Comparison of ENCODE assay signal across 12 cellular contexts in the genomic region with DNA sequence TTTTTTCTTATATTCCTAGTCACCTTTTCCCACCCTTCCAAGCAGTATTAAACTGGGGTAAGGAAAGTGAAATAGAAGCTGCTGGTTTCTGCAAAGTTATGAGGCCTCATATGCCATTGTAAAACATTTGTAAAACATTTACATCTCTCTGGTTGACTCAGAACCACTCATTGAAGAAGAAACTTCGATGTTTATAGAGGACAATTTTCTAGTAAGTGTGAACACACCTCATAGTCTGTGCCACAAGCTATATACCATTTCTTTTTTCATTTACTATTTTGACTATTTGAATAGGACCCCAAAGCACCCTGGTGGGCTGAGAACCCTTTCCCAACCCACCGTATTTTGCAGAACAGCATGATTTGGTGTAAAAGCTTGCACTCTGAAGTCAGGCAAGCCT. TPM values are rescaled to one million over a fixed set of nuclear protein-coding genes. Genes with fewer than 3 reads are reported as not detected.
DNase-seq lines count a peak whose midpoint lies in the region; ATAC-seq and TF ChIP-seq lines count a peak whose summit lies in the region.
"Had no signal": no experiment of that assay in that cellular context is flagged by ENCODE, and none has a peak within 500 bp of the region (broad histone marks: within the 10 kb centered on the region; RNA-seq: fewer than 3 reads in every experiment).

No MANE protein-coding gene starts in this region.

- no peak overlapping the region for H3K4me3 Mint-ChIP-seq in T-cell

- H3K27me3 Mint-ChIP-seq in T-cell = no peaks in the 10 kb centered on the region

- DNase-seq in left ventricle myocardium inferior (no peak), left ventricle myocardium superior (no peak), Karpas-422 (peak; percentile 68), NCI-H1436 treated with DMSO at 0.1 percent for 48 hours (lab: John Stamatoyannopoulos, UW) (no peak), T-cell (no peak), HUDEP-2 (lab: John Stamatoyannopoulos, UW; ENCODE audit: unreplicated experiment in 76 of 76) (no peak), DMS53 treated with DMSO at 0.1 percent for 48 hours (lab: John Stamatoyannopoulos, UW; ENCODE audit: unreplicated experiment) (no peak)
- DNase-seq: activated CD4-positive, alpha-beta T cell treated with anti-CD3 and anti-CD28 coated beads for 4 hours; EL; NCI-H524; SJCRH30 had no signal

- H3K4me3 ChIP-seq in left ventricle myocardium inferior = no peak overlapping the region
- peak overlapping the region; percentile 56 for H3K4me3 ChIP-seq in Karpas-422 (ENCODE audit: low read length)
- H3K4me3 ChIP-seq: SJCRH30 had no signal

- POLR2A ChIA-PET in T-cell (lab: Charles Lee) = no interaction called here

- H3K79me2 ChIP-seq in Karpas-422 (ENCODE audit: low read length) = no peaks in the 10 kb centered on the region

- peaks cover 5% of the 10 kb centered on the region for H3K9me3 ChIP-seq in left ventricle myocardium inferior (replicated peaks)
- no peaks in the 10 kb centered on the region for H3K9me3 ChIP-seq in Karpas-422 (ENCODE audit: low read length)
- H3K9me3 ChIP-seq: SJCRH30 had no signal

- H3K36me3 Mint-ChIP-seq in T-cell = no peaks in the 10 kb centered on the region

- no peaks in the 10 kb centered on the region for H3K9me2 ChIP-seq in Karpas-422 (replicated peaks; ENCODE audit: insufficient read depth, low read length)

- CTCF ChIA-PET in T-cell (lab: Charles Lee) = no interaction called here

- H3K4me2 ChIP-seq in Karpas-422 (ENCODE audit: low read depth, low read length, poor library complexity, severe bottlenecking) = peak overlapping the region; percentile 85

- no peaks in the 10 kb centered on the region for H3K9me3 Mint-ChIP-seq in T-cell

- intact Hi-C loops in left ventricle myocardium inferior (cut with micrococcal nuclease) (no loop called here), left ventricle myocardium superior (cut with micrococcal nuclease) (no loop called here)

- H3K9ac ChIP-seq in Karpas-422 (ENCODE audit: low read length) = peak overlapping the region; percentile 76

- H3K27ac ChIP-seq in left ventricle myocardium inferior (replicated peaks) (peak overlapping the region; percentile 61), Karpas-422 (ENCODE audit: low read length) (peak overlapping the region; percentile 98)
- H3K27ac ChIP-seq: SJCRH30 had no signal

- no peak for ATAC-seq in left ventricle myocardium superior
- ATAC-seq in HG02759 (IDR thresholded peaks at IDR 0.05; ENCODE audit: unreplicated experiment) = peak; percentile 41
- ATAC-seq in T-cell (replicated peaks in 1 of 4) = no peak

- H3K36me3 ChIP-seq in left ventricle myocardium inferior (no peaks in the 10 kb centered on the region), Karpas-422 (ENCODE audit: insufficient read depth, low read length) (no peaks in the 10 kb centered on the region)
- H3K36me3 ChIP-seq: SJCRH30 had no signal

- TF ChIP-seq CTCF in left ventricle myocardium inferior (IDR thresholded peaks at IDR 0.05; ENCODE audit: borderline replicate concordance) = no peak

- H3K27me3 ChIP-seq in left ventricle myocardium inferior (ENCODE audit: low read depth) = no peaks in the 10 kb centered on the region
- H3K27me3 ChIP-seq in Karpas-422 (ENCODE audit: low read length) = no peaks in the 10 kb centered on the region
- H3K27me3 ChIP-seq: SJCRH30 had no signal

- H3K27ac Mint-ChIP-seq in T-cell = peak overlapping the region in 1 of 2 donors; percentile 87

- peaks cover 4 to 23% (median 6%) of the 10 kb centered on the region in 3 donors for H3K4me1 Mint-ChIP-seq in T-cell

- no peak overlapping the region for H2AFZ ChIP-seq in Karpas-422 (ENCODE audit: low read length)

- H4K20me1 ChIP-seq in Karpas-422 (ENCODE audit: insufficient read depth, low read depth, low read length) = no peaks in the 10 kb centered on the region

- peaks cover 16% of the 10 kb centered on the region for H3K4me1 ChIP-seq in left ventricle myocardium inferior
- peaks cover 70% of the 10 kb centered on the region for H3K4me1 ChIP-seq in Karpas-422 (ENCODE audit: low read length)
- H3K4me1 ChIP-seq: SJCRH30 had no signal

RNA-seq across cellular contexts. Expression of a gene that starts 12.9 kb away (rescaled TPM):
- total RNA-seq in left ventricle myocardium inferior (542 TPM), left ventricle myocardium superior (551 TPM), T-cell (100 to 1,000 TPM; 140 to 269 (median 177) TPM)
- total RNA-seq in Karpas-422 (2014; rRNA removed; shearing (Covaris generic); ENCODE audit: low replicate concordance) = 526 and 559 TPM in 2 replicates
